Comparison of ENCODE assay signal across 1 cellular context in genomic region chr6:28606424-28607391, GRCh38.
TF ChIP-seq lines count a peak whose summit lies in the region.

No MANE protein-coding gene starts in this region.

TF ChIP-seq in H1, 55 proteins besides CTCF, POLR2A, EP300 and RAD21:
- TF ChIP-seq SP4 (IDR thresholded peaks at IDR 0.05; ENCODE audit: low read length) (no peak), SUZ12 (IDR thresholded peaks at IDR 0.05; ENCODE audit: low read length) (no peak), HDAC6 (IDR thresholded peaks at IDR 0.05; ENCODE audit: low read depth, low read length) (no peak), ATF2 (IDR thresholded peaks at IDR 0.05; ENCODE audit: low read length) (0 out of 2 replicates have a peak, but pooled peaks have one; percentile 40), SAP30 (IDR thresholded peaks at IDR 0.05; ENCODE audit: insufficient read depth, insufficient replicate concordance, low read length) (peak; percentile 67), HDAC2 (IDR thresholded peaks at IDR 0.05; ENCODE audit: borderline replicate concordance in 1 of 2, low read depth in 2 of 2, low read length in 2 of 2) (peak; percentile 63 to 77; a peak in 1 of 4 replicates), NRF1 (IDR thresholded peaks at IDR 0.05; ENCODE audit: low read depth, low read length) (no peak; the same call in 1 of the 2 replicates), MAFK (IDR thresholded peaks at IDR 0.05; ENCODE audit: low read depth, low read length) (peak; percentile 44; the same call in 1 of the 2 replicates), TEAD4 (IDR thresholded peaks at IDR 0.05; ENCODE audit: low read depth, low read length) (peak; percentile 74; the same call in 1 of the 2 replicates), CREB1 (IDR thresholded peaks at IDR 0.05) (no peak), TBP (IDR thresholded peaks at IDR 0.05; ENCODE audit: low read depth, low read length) (peak; percentile 100), RBBP5 (IDR thresholded peaks at IDR 0.05; ENCODE audit: borderline replicate concordance, low read depth, low read length) (peak; percentile 97), CBX5 (IDR thresholded peaks at IDR 0.05; ENCODE audit: low read depth, low read length) (no peak), SIX5 (IDR thresholded peaks at IDR 0.05; ENCODE audit: low read depth, low read length) (no peak), RFX5 (IDR thresholded peaks at IDR 0.05; ENCODE audit: borderline replicate concordance, low read depth, low read length) (no peak), POLR2AphosphoS5 (IDR thresholded peaks at IDR 0.05; ENCODE audit: low read depth, low read length) (no peak), CHD1 (IDR thresholded peaks at IDR 0.05; ENCODE audit: low read depth, low read length) (no peak), CBX8 (IDR thresholded peaks at IDR 0.05; ENCODE audit: borderline replicate concordance, low read depth, low read length) (no peak), SIN3A (conservative IDR thresholded peaks at IDR 0.05 in 1 of 2, IDR thresholded peaks at IDR 0.05 in 1 of 2; ENCODE audit: low read depth in 1 of 2, low read length in 2 of 2) (peak; percentile 86 to 93; a peak in 3 of 4 replicates), MAX (IDR thresholded peaks at IDR 0.05) (peak; percentile 62; the same call in 1 of the 2 replicates), FOSL1 (IDR thresholded peaks at IDR 0.05; ENCODE audit: insufficient read depth, low read depth, low read length) (no peak), CTBP2 (IDR thresholded peaks at IDR 0.05; ENCODE audit: borderline replicate concordance, insufficient read depth, insufficient read length, low read length) (peak; percentile 85), KDM1A (IDR thresholded peaks at IDR 0.05; ENCODE audit: borderline replicate concordance, low read length) (no peak), ASH2L (IDR thresholded peaks at IDR 0.05; ENCODE audit: low read length) (peak; percentile 99), KDM4A (IDR thresholded peaks at IDR 0.05; ENCODE audit: low read depth, low read length, severe bottlenecking) (peak; percentile 59)
- TF ChIP-seq, protein P1, sequence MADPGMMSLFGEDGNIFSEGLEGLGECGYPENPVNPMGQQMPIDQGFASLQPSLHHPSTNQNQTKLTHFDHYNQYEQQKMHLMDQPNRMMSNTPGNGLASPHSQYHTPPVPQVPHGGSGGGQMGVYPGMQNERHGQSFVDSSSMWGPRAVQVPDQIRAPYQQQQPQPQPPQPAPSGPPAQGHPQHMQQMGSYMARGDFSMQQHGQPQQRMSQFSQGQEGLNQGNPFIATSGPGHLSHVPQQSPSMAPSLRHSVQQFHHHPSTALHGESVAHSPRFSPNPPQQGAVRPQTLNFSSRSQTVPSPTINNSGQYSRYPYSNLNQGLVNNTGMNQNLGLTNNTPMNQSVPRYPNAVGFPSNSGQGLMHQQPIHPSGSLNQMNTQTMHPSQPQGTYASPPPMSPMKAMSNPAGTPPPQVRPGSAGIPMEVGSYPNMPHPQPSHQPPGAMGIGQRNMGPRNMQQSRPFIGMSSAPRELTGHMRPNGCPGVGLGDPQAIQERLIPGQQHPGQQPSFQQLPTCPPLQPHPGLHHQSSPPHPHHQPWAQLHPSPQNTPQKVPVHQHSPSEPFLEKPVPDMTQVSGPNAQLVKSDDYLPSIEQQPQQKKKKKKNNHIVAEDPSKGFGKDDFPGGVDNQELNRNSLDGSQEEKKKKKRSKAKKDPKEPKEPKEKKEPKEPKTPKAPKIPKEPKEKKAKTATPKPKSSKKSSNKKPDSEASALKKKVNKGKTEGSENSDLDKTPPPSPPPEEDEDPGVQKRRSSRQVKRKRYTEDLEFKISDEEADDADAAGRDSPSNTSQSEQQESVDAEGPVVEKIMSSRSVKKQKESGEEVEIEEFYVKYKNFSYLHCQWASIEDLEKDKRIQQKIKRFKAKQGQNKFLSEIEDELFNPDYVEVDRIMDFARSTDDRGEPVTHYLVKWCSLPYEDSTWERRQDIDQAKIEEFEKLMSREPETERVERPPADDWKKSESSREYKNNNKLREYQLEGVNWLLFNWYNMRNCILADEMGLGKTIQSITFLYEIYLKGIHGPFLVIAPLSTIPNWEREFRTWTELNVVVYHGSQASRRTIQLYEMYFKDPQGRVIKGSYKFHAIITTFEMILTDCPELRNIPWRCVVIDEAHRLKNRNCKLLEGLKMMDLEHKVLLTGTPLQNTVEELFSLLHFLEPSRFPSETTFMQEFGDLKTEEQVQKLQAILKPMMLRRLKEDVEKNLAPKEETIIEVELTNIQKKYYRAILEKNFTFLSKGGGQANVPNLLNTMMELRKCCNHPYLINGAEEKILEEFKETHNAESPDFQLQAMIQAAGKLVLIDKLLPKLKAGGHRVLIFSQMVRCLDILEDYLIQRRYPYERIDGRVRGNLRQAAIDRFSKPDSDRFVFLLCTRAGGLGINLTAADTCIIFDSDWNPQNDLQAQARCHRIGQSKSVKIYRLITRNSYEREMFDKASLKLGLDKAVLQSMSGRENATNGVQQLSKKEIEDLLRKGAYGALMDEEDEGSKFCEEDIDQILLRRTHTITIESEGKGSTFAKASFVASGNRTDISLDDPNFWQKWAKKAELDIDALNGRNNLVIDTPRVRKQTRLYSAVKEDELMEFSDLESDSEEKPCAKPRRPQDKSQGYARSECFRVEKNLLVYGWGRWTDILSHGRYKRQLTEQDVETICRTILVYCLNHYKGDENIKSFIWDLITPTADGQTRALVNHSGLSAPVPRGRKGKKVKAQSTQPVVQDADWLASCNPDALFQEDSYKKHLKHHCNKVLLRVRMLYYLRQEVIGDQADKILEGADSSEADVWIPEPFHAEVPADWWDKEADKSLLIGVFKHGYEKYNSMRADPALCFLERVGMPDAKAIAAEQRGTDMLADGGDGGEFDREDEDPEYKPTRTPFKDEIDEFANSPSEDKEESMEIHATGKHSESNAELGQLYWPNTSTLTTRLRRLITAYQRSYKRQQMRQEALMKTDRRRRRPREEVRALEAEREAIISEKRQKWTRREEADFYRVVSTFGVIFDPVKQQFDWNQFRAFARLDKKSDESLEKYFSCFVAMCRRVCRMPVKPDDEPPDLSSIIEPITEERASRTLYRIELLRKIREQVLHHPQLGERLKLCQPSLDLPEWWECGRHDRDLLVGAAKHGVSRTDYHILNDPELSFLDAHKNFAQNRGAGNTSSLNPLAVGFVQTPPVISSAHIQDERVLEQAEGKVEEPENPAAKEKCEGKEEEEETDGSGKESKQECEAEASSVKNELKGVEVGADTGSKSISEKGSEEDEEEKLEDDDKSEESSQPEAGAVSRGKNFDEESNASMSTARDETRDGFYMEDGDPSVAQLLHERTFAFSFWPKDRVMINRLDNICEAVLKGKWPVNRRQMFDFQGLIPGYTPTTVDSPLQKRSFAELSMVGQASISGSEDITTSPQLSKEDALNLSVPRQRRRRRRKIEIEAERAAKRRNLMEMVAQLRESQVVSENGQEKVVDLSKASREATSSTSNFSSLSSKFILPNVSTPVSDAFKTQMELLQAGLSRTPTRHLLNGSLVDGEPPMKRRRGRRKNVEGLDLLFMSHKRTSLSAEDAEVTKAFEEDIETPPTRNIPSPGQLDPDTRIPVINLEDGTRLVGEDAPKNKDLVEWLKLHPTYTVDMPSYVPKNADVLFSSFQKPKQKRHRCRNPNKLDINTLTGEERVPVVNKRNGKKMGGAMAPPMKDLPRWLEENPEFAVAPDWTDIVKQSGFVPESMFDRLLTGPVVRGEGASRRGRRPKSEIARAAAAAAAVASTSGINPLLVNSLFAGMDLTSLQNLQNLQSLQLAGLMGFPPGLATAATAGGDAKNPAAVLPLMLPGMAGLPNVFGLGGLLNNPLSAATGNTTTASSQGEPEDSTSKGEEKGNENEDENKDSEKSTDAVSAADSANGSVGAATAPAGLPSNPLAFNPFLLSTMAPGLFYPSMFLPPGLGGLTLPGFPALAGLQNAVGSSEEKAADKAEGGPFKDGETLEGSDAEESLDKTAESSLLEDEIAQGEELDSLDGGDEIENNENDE (IDR thresholded peaks at IDR 0.05; ENCODE audit: insufficient replicate concordance, low read length), result peak; percentile 76
